Comparison of ENCODE assay signal across 20 cellular contexts in the genomic region with DNA sequence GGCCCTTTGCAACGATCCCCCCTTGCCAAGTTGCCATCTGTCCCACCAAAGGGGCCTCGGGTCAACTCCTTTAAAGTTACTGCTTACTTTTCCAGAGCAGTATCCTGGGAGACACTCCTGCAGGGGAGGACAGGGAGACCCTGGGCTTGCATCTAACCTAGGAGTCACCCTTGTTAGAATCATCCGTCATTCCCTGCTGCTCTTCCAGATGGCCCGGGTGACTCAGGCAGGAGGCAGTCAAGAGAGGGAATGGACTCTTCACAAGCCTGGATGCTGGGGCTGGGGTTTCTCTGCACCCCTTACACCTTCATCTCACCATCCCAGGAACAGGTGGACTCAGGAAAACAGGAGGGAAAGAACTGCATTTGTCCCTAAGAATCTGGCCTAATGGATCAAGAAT.
"Had no signal": no experiment of that assay in that cellular context is flagged by ENCODE, and none has a peak within 500 bp of the region (broad histone marks: within the 10 kb centered on the region; RNA-seq: fewer than 3 reads in every experiment).

No MANE protein-coding gene starts in this region.

- H3K9me3 ChIP-seq: lower lobe of right lung, tibial artery had no signal

- H3K9me3 Mint-ChIP-seq: activated CD8-positive, alpha-beta T cell treated with anti-CD3 and anti-CD28 coated beads for 36 hours; activated naive CD8-positive, alpha-beta T cell treated with anti-CD3 and anti-CD28 coated beads, Interleukin-2, amount 10 ng/mL, durations not matched to agents 7 days and 5 days; activated T-cell treated with anti-CD3 and anti-CD28 coated beads, Interleukin-2, amount 50 U/mL, for 72 hours; naive thymus-derived CD4-positive, alpha-beta T cell had no signal

- H3K27me3 ChIP-seq: cardiac muscle cell, tibial artery had no signal

- H3K36me3 ChIP-seq: cardiac muscle cell, lower lobe of right lung, tibial artery had no signal

- H3K27ac Mint-ChIP-seq: activated CD8-positive, alpha-beta T cell treated with anti-CD3 and anti-CD28 coated beads for 36 hours; activated naive CD8-positive, alpha-beta T cell treated with anti-CD3 and anti-CD28 coated beads, Interleukin-2, amount 10 ng/mL, durations not matched to agents 7 days and 5 days; activated T-cell treated with anti-CD3 and anti-CD28 coated beads, Interleukin-2, amount 50 U/mL, for 72 hours; immature natural killer cell; naive thymus-derived CD4-positive, alpha-beta T cell; progenitor cell of endocrine pancreas had no signal

- H3K4me3 Mint-ChIP-seq: activated CD8-positive, alpha-beta T cell treated with anti-CD3 and anti-CD28 coated beads for 36 hours; activated naive CD8-positive, alpha-beta T cell treated with anti-CD3 and anti-CD28 coated beads, Interleukin-2, amount 10 ng/mL, durations not matched to agents 7 days and 5 days; activated T-cell treated with anti-CD3 and anti-CD28 coated beads, Interleukin-2, amount 50 U/mL, for 72 hours; immature natural killer cell; naive thymus-derived CD4-positive, alpha-beta T cell had no signal

- H3K4me1 ChIP-seq: lower lobe of right lung, tibial artery had no signal

- H3K36me3 Mint-ChIP-seq: activated naive CD8-positive, alpha-beta T cell treated with anti-CD3 and anti-CD28 coated beads, Interleukin-2, amount 10 ng/mL, durations not matched to agents 7 days and 5 days; immature natural killer cell; naive thymus-derived CD4-positive, alpha-beta T cell had no signal

- H3K27ac ChIP-seq: cardiac muscle cell, lower lobe of right lung, tibial artery, VCaP had no signal

- H3K4me3 ChIP-seq: cardiac muscle cell, lower lobe of right lung, tibial artery had no signal

- H3K4me1 Mint-ChIP-seq: activated naive CD8-positive, alpha-beta T cell treated with anti-CD3 and anti-CD28 coated beads, Interleukin-2, amount 10 ng/mL, durations not matched to agents 7 days and 5 days; immature natural killer cell had no signal

- DNase-seq: activated CD8-positive, alpha-beta memory T cell treated with anti-CD3 and anti-CD28 coated beads, Interleukin-2, amount 50 U/mL, for 4 hours; activated CD8-positive, alpha-beta T cell treated with anti-CD3 and anti-CD28 coated beads for 36 hours; activated gamma-delta T cell treated with Interleukin-2 at 50 U/mL for 16 hours; activated naive CD8-positive, alpha-beta T cell treated with anti-CD3 and anti-CD28 coated beads, Interleukin-2, amount 10 ng/mL, durations not matched to agents 7 days and 5 days; activated T-cell treated with anti-CD3 and anti-CD28 coated beads, Interleukin-2, amount 50 U/mL, for 72 hours; cortex of kidney; effector CD8-positive, alpha-beta T cell; immature natural killer cell; left cardiac atrium; lower lobe of right lung; midbrain; naive thymus-derived CD4-positive, alpha-beta T cell; nucleus accumbens; right cardiac atrium; small intestine; T-helper 9 cell; tibial artery had no signal
